ENCODE assay signal across 27 cellular contexts in the genomic region with DNA sequence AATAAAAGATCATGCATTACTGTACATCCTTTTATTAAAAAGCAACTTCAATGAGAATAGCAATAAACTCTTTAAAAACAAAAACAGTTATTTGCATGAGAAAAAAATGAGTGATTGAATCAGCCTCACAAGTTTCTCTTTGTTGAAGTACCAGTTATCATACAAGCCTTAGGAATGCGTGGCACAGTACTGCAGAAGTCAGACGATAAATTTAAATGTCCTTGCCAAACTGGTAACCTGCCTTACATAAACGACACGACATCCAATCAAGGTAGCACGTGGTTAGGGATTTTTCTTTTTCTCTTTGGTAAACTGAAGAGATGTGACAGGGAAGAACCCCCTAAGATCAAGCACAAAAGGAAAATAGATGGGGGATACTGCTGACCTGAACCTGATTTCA.
DNase-seq lines count a peak whose midpoint lies in the region; ATAC-seq, FAIRE-seq and TF ChIP-seq lines count a peak whose summit lies in the region.
"Had no signal": no experiment of that assay in that cellular context is flagged by ENCODE, and none has a peak within 500 bp of the region (broad histone marks: within the 10 kb centered on the region; RNA-seq: fewer than 3 reads in every experiment).

No MANE protein-coding gene starts in this region.

- H3K27ac ChIP-seq in cardiac muscle cell, result no peak overlapping the region
- H3K27ac ChIP-seq in heart right ventricle, result no peak overlapping the region
- no peak overlapping the region for H3K27ac ChIP-seq in left ventricle myocardium inferior (replicated peaks)
- H3K27ac ChIP-seq: BLaER1 had no signal

- H3K36me3 ChIP-seq in cardiac muscle cell (no peaks in the 10 kb centered on the region), heart right ventricle (peaks cover 0 to 5% (median 0%) of the 10 kb centered on the region in 9 donors), left ventricle myocardium inferior (no peaks in the 10 kb centered on the region)
- H3K36me3 ChIP-seq: BE2C had no signal

- intact Hi-C loops in cardiac septum (cut with DNase I), result no loop called here
- intact Hi-C loops in heart right ventricle (cut with DNase I), result no loop called here
- intact Hi-C loops in left ventricle myocardium inferior (cut with micrococcal nuclease), result no loop called here

- DNase-seq in cardiac muscle cell (ENCODE audit: low read depth in 1 of 2, low spot score in 1 of 2), result peak; percentile 3 to 41
- DNase-seq in cardiac septum (ENCODE audit: low spot score), result no peak
- no peak for DNase-seq in heart right ventricle
- DNase-seq in left ventricle myocardium inferior, result no peak
- no peak for DNase-seq in GM19239 (ENCODE audit: insufficient read length, low spot score)
- peak; percentile 13 for DNase-seq in astrocyte of the hippocampus (ENCODE audit: low read depth, low spot score)
- DNase-seq in activated effector memory CD4-positive, alpha-beta T cell treated with Interleukin-2 at 50 U/mL for 16 hours, result no peak
- DNase-seq: 8988T; ACHN; BE2C; C1 segment of cervical spinal cord; CD4-positive, alpha-beta memory T cell; CD4-positive, CD25-positive, alpha-beta regulatory T cell; CD8-positive, alpha-beta memory T cell; COR-L47; DMS 273 treated with DMSO at 0.1 percent for 48 hours; DMS153; DMS53; DMS79; DND-41; EL; GDM1 had no signal

- 34 to 50% methylated on average over 5 of the region's 5 CpGs for WGBS in heart right ventricle, 2 donors

- H3K9me3 ChIP-seq in cardiac muscle cell (ENCODE audit: low read depth) (no peaks in the 10 kb centered on the region), heart right ventricle (peaks cover 0 to 3% (median 0%) of the 10 kb centered on the region in 11 donors), left ventricle myocardium inferior (replicated peaks) (no peaks in the 10 kb centered on the region)
- H3K9me3 ChIP-seq: BE2C had no signal

- TF ChIP-seq POLR2A in GM18505 (IDR thresholded peaks at IDR 0.05; ENCODE audit: borderline replicate concordance, extremely low read depth, insufficient read depth, insufficient read length), result no peak

- no peaks in the 10 kb centered on the region for H3K27me3 ChIP-seq in cardiac muscle cell
- H3K27me3 ChIP-seq in heart right ventricle, result no peaks in the 10 kb centered on the region
- no peaks in the 10 kb centered on the region for H3K27me3 ChIP-seq in left ventricle myocardium inferior (ENCODE audit: low read depth)
- H3K27me3 ChIP-seq: BE2C, BLaER1 had no signal

- peak; percentile 48 for FAIRE-seq in GM19239 (lab: Jason Lieb, UNC)
- FAIRE-seq: A204.1, GM12878, GM12892 had no signal

- TF ChIP-seq CTCF in cardiac muscle cell (IDR thresholded peaks at IDR 0.05; ENCODE audit: low read depth, low read length), result no peak
- TF ChIP-seq CTCF in heart right ventricle (IDR thresholded peaks at IDR 0.05), result no peak
- TF ChIP-seq CTCF in left ventricle myocardium inferior (IDR thresholded peaks at IDR 0.05; ENCODE audit: borderline replicate concordance), result no peak

- ATAC-seq in heart right ventricle (peak in 5 of 8 donors; percentile 46 to 70 (median 63)), GM18505 (IDR thresholded peaks at IDR 0.05; ENCODE audit: unreplicated experiment) (no peak)
- ATAC-seq: GM12878 had no signal

- H3K4me1 ChIP-seq in cardiac muscle cell (ENCODE audit: low read depth) (peaks cover 15% of the 10 kb centered on the region), heart right ventricle (peaks cover 0 to 47% (median 11%) of the 10 kb centered on the region in 9 donors), left ventricle myocardium inferior (peaks cover 32% of the 10 kb centered on the region)

- no peak overlapping the region for H3K4me3 ChIP-seq in cardiac muscle cell
- H3K4me3 ChIP-seq in heart right ventricle, result no peak overlapping the region
- H3K4me3 ChIP-seq in left ventricle myocardium inferior, result no peak overlapping the region
- H3K4me3 ChIP-seq: BLaER1, GM12878 had no signal

Comparison
In these comparisons a context has a peak if more than half of its experiments do, and no peak if none do; other contexts are left out.
1. DNase-seq: peak in cardiac muscle cell (2 of 2) and astrocyte of the hippocampus (single experiment); none in cardiac septum (single experiment), heart right ventricle (0 of 2), left ventricle myocardium inferior (single experiment), GM19239 (single experiment) and activated effector memory CD4-positive, alpha-beta T cell treated with Interleukin-2 at 50 U/mL for 16 hours (single experiment).